1 cellular context compared by ENCODE assay signal in genomic region chr1:16257556-16257955, GRCh38. TPM values are rescaled to one million over a fixed set of nuclear protein-coding genes. Genes with fewer than 3 reads are reported as not detected.
"Had no signal": no experiment of that assay in that cellular context is flagged by ENCODE, and none has a peak within 500 bp of the region (broad histone marks: within the 10 kb centered on the region; RNA-seq: fewer than 3 reads in every experiment).

No MANE protein-coding gene starts in this region.

RNA-seq across cellular contexts. Expression of gene CPLANE2, which starts 20.6 kb away (rescaled TPM):
- total RNA-seq: ascending aorta had no signal
